In genomic region chr19:21326169-21326568, GRCh38 we compare ENCODE assay signal across 21 cellular contexts. TPM values are rescaled to one million over a fixed set of nuclear protein-coding genes. Genes with fewer than 3 reads are reported as not detected.
DNase-seq lines count a peak whose midpoint lies in the region; ATAC-seq and TF ChIP-seq lines count a peak whose summit lies in the region.
"Had no signal": no experiment of that assay in that cellular context is flagged by ENCODE, and none has a peak within 500 bp of the region (broad histone marks: within the 10 kb centered on the region; RNA-seq: fewer than 3 reads in every experiment).

No MANE protein-coding gene starts in this region.

- H3K4me3 Mint-ChIP-seq in stimulated activated naive CD8-positive, alpha-beta T cell treated with anti-CD3 and anti-CD28 coated beads, Interleukin-15, Interleukin-2, amounts not matched to agents 100 ng/mL and 50 ng/mL, for 24 hours: peak overlapping the region; percentile 28
- H3K4me3 Mint-ChIP-seq in stimulated activated naive CD8-positive, alpha-beta T cell treated with anti-CD3 and anti-CD28 coated beads, Interleukin-15, amount 100 ng/mL, for 72 hours: peak overlapping the region in 1 of 2 donors; percentile 35
- H3K4me3 Mint-ChIP-seq in T-cell (peak overlapping the region; percentile 22 to 98 (median 60)), immature natural killer cell (peak overlapping the region; percentile 10 to 51 (median 46)), type B pancreatic cell (peak overlapping the region; percentile 58)
- H3K4me3 Mint-ChIP-seq: activated CD8-positive, alpha-beta T cell treated with anti-CD3 and anti-CD28 coated beads for 36 hours; HFFc6 had no signal

- H3K27me3 Mint-ChIP-seq in stimulated activated naive CD8-positive, alpha-beta T cell treated with anti-CD3 and anti-CD28 coated beads, Interleukin-15, Interleukin-2, amounts not matched to agents 100 ng/mL and 50 ng/mL, for 24 hours: no peaks in the 10 kb centered on the region
- H3K27me3 Mint-ChIP-seq in stimulated activated naive CD8-positive, alpha-beta T cell treated with anti-CD3 and anti-CD28 coated beads, Interleukin-15, amount 100 ng/mL, for 72 hours: no peaks in the 10 kb centered on the region
- H3K27me3 Mint-ChIP-seq in T-cell (no peaks in the 10 kb centered on the region), immature natural killer cell (ENCODE audit: low read depth in 3 of 3) (peaks cover 2 to 6% (median 5%) of the 10 kb centered on the region in 3 donors), type B pancreatic cell (no peaks in the 10 kb centered on the region)
- H3K27me3 Mint-ChIP-seq: activated CD8-positive, alpha-beta T cell treated with anti-CD3 and anti-CD28 coated beads for 36 hours; IgD-negative memory B cell had no signal

- H3K4me1 Mint-ChIP-seq in stimulated activated naive CD8-positive, alpha-beta T cell treated with anti-CD3 and anti-CD28 coated beads, Interleukin-15, Interleukin-2, amounts not matched to agents 100 ng/mL and 50 ng/mL, for 24 hours (ENCODE audit: low read depth): peaks cover 62% of the 10 kb centered on the region
- H3K4me1 Mint-ChIP-seq in stimulated activated naive CD8-positive, alpha-beta T cell treated with anti-CD3 and anti-CD28 coated beads, Interleukin-15, amount 100 ng/mL, for 72 hours: peaks cover 61% of the 10 kb centered on the region
- H3K4me1 Mint-ChIP-seq in T-cell (peaks cover 71 to 79% (median 72%) of the 10 kb centered on the region in 3 donors), immature natural killer cell (peaks cover 71 to 78% of the 10 kb centered on the region in 2 donors), type B pancreatic cell (ENCODE audit: unreplicated experiment) (peaks cover 8% of the 10 kb centered on the region)

- DNase-seq in stimulated activated naive CD8-positive, alpha-beta T cell treated with anti-CD3 and anti-CD28 coated beads, Interleukin-15, amount 100 ng/mL, for 72 hours: no peak
- DNase-seq in T-cell (no peak), immature natural killer cell (no peak), type B pancreatic cell (ENCODE audit: extremely low spot score, unreplicated experiment) (no peak), occipital lobe (lab: John Stamatoyannopoulos, UW) (no peak), NCI-H146 treated with DMSO at 0.1 percent for 48 hours (lab: John Stamatoyannopoulos, UW; ENCODE audit: unreplicated experiment) (no peak), sciatic nerve (ENCODE audit: low spot score) (no peak)
- DNase-seq: activated CD4-positive, CD25-positive, alpha-beta regulatory T cell treated with anti-CD3 and anti-CD28 coated beads, Interleukin-2, amount 50 U/mL, for 72 hours; activated CD8-positive, alpha-beta T cell treated with anti-CD3 and anti-CD28 coated beads for 36 hours; brain microvascular endothelial cell; DMS153; effector memory CD4-positive, alpha-beta T cell; HFFc6; hypothalamus; left ventricle myocardium superior; NCI-H1105 treated with DMSO at 0.1 percent for 48 hours; NCI-H446 treated with DMSO at 0.1 percent for 48 hours; psoas muscle; transverse colon had no signal

- CTCF ChIA-PET in T-cell (lab: Charles Lee): no interaction called here

- intact Hi-C loops in sciatic nerve (cut with DNase I): no loop called here

- peak overlapping the region; percentile 34 for H3K27ac Mint-ChIP-seq in stimulated activated naive CD8-positive, alpha-beta T cell treated with anti-CD3 and anti-CD28 coated beads, Interleukin-15, Interleukin-2, amounts not matched to agents 100 ng/mL and 50 ng/mL, for 24 hours
- peak overlapping the region in 1 of 2 donors; percentile 71 for H3K27ac Mint-ChIP-seq in stimulated activated naive CD8-positive, alpha-beta T cell treated with anti-CD3 and anti-CD28 coated beads, Interleukin-15, amount 100 ng/mL, for 72 hours
- H3K27ac Mint-ChIP-seq in T-cell (peak overlapping the region in 1 of 2 donors; percentile 22), immature natural killer cell (peak overlapping the region in 2 of 6 donors; percentile 34 to 46), type B pancreatic cell (no peak overlapping the region)
- H3K27ac Mint-ChIP-seq: activated CD8-positive, alpha-beta T cell treated with anti-CD3 and anti-CD28 coated beads for 36 hours; HFFc6 had no signal

- H3K9me3 Mint-ChIP-seq in stimulated activated naive CD8-positive, alpha-beta T cell treated with anti-CD3 and anti-CD28 coated beads, Interleukin-15, Interleukin-2, amounts not matched to agents 100 ng/mL and 50 ng/mL, for 24 hours: peaks cover 9% of the 10 kb centered on the region
- H3K9me3 Mint-ChIP-seq in stimulated activated naive CD8-positive, alpha-beta T cell treated with anti-CD3 and anti-CD28 coated beads, Interleukin-15, amount 100 ng/mL, for 72 hours: peaks cover 0 to 19% of the 10 kb centered on the region in 2 donors
- H3K9me3 Mint-ChIP-seq in T-cell: peaks cover 0 to 17% (median 6%) of the 10 kb centered on the region in 3 donors
- peaks cover 0 to 1% (median 0%) of the 10 kb centered on the region in 6 donors for H3K9me3 Mint-ChIP-seq in immature natural killer cell
- H3K9me3 Mint-ChIP-seq in type B pancreatic cell: peaks cover 9% of the 10 kb centered on the region

- no peak for TF ChIP-seq CTCF in type B pancreatic cell (conservative IDR thresholded peaks at IDR 0.05)

- POLR2A ChIA-PET in T-cell (lab: Charles Lee): no interaction called here

- peaks cover 65% of the 10 kb centered on the region for H3K36me3 Mint-ChIP-seq in stimulated activated naive CD8-positive, alpha-beta T cell treated with anti-CD3 and anti-CD28 coated beads, Interleukin-15, Interleukin-2, amounts not matched to agents 100 ng/mL and 50 ng/mL, for 24 hours (ENCODE audit: low read depth)
- H3K36me3 Mint-ChIP-seq in T-cell (peaks cover 52% of the 10 kb centered on the region), immature natural killer cell (peaks cover 14 to 19% (median 18%) of the 10 kb centered on the region in 3 donors), type B pancreatic cell (peaks cover 27% of the 10 kb centered on the region)

- ATAC-seq in stimulated activated naive CD8-positive, alpha-beta T cell treated with anti-CD3 and anti-CD28 coated beads, Interleukin-15, amount 100 ng/mL, for 72 hours: no peak
- no peak for ATAC-seq in T-cell (replicated peaks in 1 of 4)
- no peak for ATAC-seq in sciatic nerve
- ATAC-seq: activated CD8-positive, alpha-beta T cell treated with anti-CD3 and anti-CD28 coated beads for 36 hours; left ventricle myocardium superior; psoas muscle had no signal

RNA-seq across cellular contexts. Expression of gene ZNF708, which starts 3.0 kb away (rescaled TPM):
- 10 to 100 TPM; 17.5 to 41.1 (median 33.1) TPM for total RNA-seq in T-cell
- polyA plus RNA-seq in immature natural killer cell: 1 to 10 TPM; 4.7 to 8.7 (median 8.0) TPM
- total RNA-seq in type B pancreatic cell (ENCODE audit: low replicate concordance): 14.8 and 17.0 TPM in 2 replicates
- 64.3 TPM for total RNA-seq in occipital lobe
- 24.1 TPM for total RNA-seq in sciatic nerve

RNA-seq across cellular contexts. Expression of gene ZNF738, which starts 32.6 kb away (rescaled TPM):
- total RNA-seq in T-cell (10 to 100 TPM in 1 of 5 donors, 1 to 10 TPM in 4; 4.4 to 10.4 (median 8.2) TPM), type B pancreatic cell (ENCODE audit: low replicate concordance) (16.3 and 47.7 TPM in 2 replicates), occipital lobe (34.9 TPM), sciatic nerve (5.3 TPM)
- 1 to 10 TPM; 3.1 to 4.5 (median 3.2) TPM for polyA plus RNA-seq in immature natural killer cell
